ENCODE assay signal across 24 cellular contexts in the genomic region with DNA sequence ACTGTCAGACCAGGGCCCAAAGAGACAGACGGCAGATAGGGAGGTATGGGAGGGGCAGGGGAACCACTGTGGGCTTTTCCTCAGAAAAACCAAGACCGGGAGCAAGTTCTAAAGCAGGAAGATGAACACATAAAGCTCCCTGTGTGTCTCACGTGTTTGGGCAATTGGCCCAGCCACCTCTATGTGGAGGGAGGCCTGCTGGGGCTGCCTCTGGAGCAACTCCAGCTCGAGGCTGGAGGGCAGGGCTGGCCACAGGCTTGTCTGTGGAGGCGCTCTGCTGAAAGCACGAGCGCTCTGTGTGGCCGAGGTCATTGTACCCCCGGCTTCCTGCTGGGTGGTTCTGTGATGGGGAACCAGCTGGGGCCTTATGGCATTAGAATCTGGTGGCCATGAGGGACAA. TPM values are rescaled to one million over a fixed set of nuclear protein-coding genes. Genes with fewer than 3 reads are reported as not detected.
A peak's percentile ranks its signal among the peaks of the same experiment; 100 is the strongest.
DNase-seq lines count a peak whose midpoint lies in the region; ATAC-seq and TF ChIP-seq lines count a peak whose summit lies in the region.
"Had no signal": no experiment of that assay in that cellular context is flagged by ENCODE, and none has a peak within 500 bp of the region (broad histone marks: within the 10 kb centered on the region; RNA-seq: fewer than 3 reads in every experiment).

No MANE protein-coding gene starts in this region.

- H3K27me3 Mint-ChIP-seq in T-helper 1 cell treated with Interleukin-12 subunit alpha and Interleukin-12 subunit beta and Interleukin-4 antibody, amounts not matched to agents 30 μg/mL and 1 μg/mL, for 36 hours (ENCODE audit: low read depth): no peaks in the 10 kb centered on the region
- H3K27me3 Mint-ChIP-seq in T-cell: no peaks in the 10 kb centered on the region
- H3K27me3 Mint-ChIP-seq: activated CD4-positive, alpha-beta memory T cell treated with anti-CD3 and anti-CD28 coated beads for 36 hours; activated naive CD8-positive, alpha-beta T cell treated with anti-CD3 and anti-CD28 coated beads, Interleukin-2, amount 50 U/mL, for 24 hours; stimulated activated naive CD8-positive, alpha-beta T cell treated with anti-CD3 and anti-CD28 coated beads, Interleukin-15, amount 100 ng/mL, for 72 hours; type B pancreatic cell had no signal

- WGBS in sigmoid colon, 2 donors: 84 to 94% methylated on average over 9 of the region's 9 CpGs

- POLR2A ChIA-PET in T-cell (lab: Charles Lee): interaction anchor here in 1 of 2 donors (0.6 kb wide), 1 partner anchor 364 kb away, joined by 3 read pairs; no protein-coding TSS in a partner anchor

- peaks cover 45% of the 10 kb centered on the region for H3K36me3 Mint-ChIP-seq in T-helper 1 cell treated with Interleukin-12 subunit alpha and Interleukin-12 subunit beta and Interleukin-4 antibody, amounts not matched to agents 30 μg/mL and 1 μg/mL, for 36 hours (ENCODE audit: low read depth)
- peaks cover 62% of the 10 kb centered on the region for H3K36me3 Mint-ChIP-seq in T-cell

- H3K4me3 ChIP-seq in fibroblast of mammary gland (ENCODE audit: control insufficient read depth, low read depth, low read length) (no peak overlapping the region), sigmoid colon (no peak overlapping the region)
- H3K4me3 ChIP-seq: lung, ovary had no signal

- H3K27ac ChIP-seq in sigmoid colon: no peak overlapping the region
- H3K27ac ChIP-seq: 22Rv1, ovary had no signal

- no peaks in the 10 kb centered on the region for H3K4me1 ChIP-seq in sigmoid colon

- peaks cover 16% of the 10 kb centered on the region for H3K9me3 Mint-ChIP-seq in T-helper 1 cell treated with Interleukin-12 subunit alpha and Interleukin-12 subunit beta and Interleukin-4 antibody, amounts not matched to agents 30 μg/mL and 1 μg/mL, for 36 hours
- peaks cover 12 to 22% (median 15%) of the 10 kb centered on the region in 3 donors for H3K9me3 Mint-ChIP-seq in T-cell

- TF ChIP-seq POLR2A in sigmoid colon (IDR thresholded peaks at IDR 0.05): no peak

- no peak for TF ChIP-seq CTCF in fibroblast of mammary gland (conservative IDR thresholded peaks at IDR 0.05; ENCODE audit: control insufficient read depth, insufficient read depth, low read depth, low read length)
- TF ChIP-seq CTCF in sigmoid colon (IDR thresholded peaks at IDR 0.05): no peak

- peaks cover 26 to 80% (median 45%) of the 10 kb centered on the region in 4 donors for H3K36me3 ChIP-seq in sigmoid colon
- H3K36me3 ChIP-seq: ovary had no signal

- no peak overlapping the region for H3K4me3 Mint-ChIP-seq in T-helper 1 cell treated with Interleukin-12 subunit alpha and Interleukin-12 subunit beta and Interleukin-4 antibody, amounts not matched to agents 30 μg/mL and 1 μg/mL, for 36 hours
- H3K4me3 Mint-ChIP-seq in T-cell: no peak overlapping the region
- H3K4me3 Mint-ChIP-seq: activated CD4-positive, alpha-beta memory T cell treated with anti-CD3 and anti-CD28 coated beads for 36 hours; activated naive CD8-positive, alpha-beta T cell treated with anti-CD3 and anti-CD28 coated beads, Interleukin-2, amount 50 U/mL, for 24 hours; activated T-cell treated with anti-CD3 and anti-CD28 coated beads, Interleukin-2, amount 50 U/mL, for 72 hours; stimulated activated naive CD8-positive, alpha-beta T cell treated with anti-CD3 and anti-CD28 coated beads, Interleukin-15, amount 100 ng/mL, for 72 hours; type B pancreatic cell had no signal

- H3K9me3 ChIP-seq in sigmoid colon: no peaks in the 10 kb centered on the region

- peak overlapping the region; percentile 68 for H3K27ac Mint-ChIP-seq in T-helper 1 cell treated with Interleukin-12 subunit alpha and Interleukin-12 subunit beta and Interleukin-4 antibody, amounts not matched to agents 30 μg/mL and 1 μg/mL, for 36 hours
- H3K27ac Mint-ChIP-seq in T-cell: peak overlapping the region; percentile 16 to 74
- H3K27ac Mint-ChIP-seq: activated CD4-positive, alpha-beta memory T cell treated with anti-CD3 and anti-CD28 coated beads for 36 hours; activated naive CD8-positive, alpha-beta T cell treated with anti-CD3 and anti-CD28 coated beads, Interleukin-2, amount 50 U/mL, for 24 hours; stimulated activated naive CD8-positive, alpha-beta T cell treated with anti-CD3 and anti-CD28 coated beads, Interleukin-15, amount 100 ng/mL, for 72 hours; type B pancreatic cell had no signal

- no peak for TF ChIP-seq EP300 in sigmoid colon (IDR thresholded peaks at IDR 0.05)

- H3K4me1 Mint-ChIP-seq in T-helper 1 cell treated with Interleukin-12 subunit alpha and Interleukin-12 subunit beta and Interleukin-4 antibody, amounts not matched to agents 30 μg/mL and 1 μg/mL, for 36 hours (ENCODE audit: low read depth): peaks cover 27% of the 10 kb centered on the region
- H3K4me1 Mint-ChIP-seq in T-cell: peaks cover 19 to 33% (median 28%) of the 10 kb centered on the region in 3 donors

- CTCF ChIA-PET in T-cell (lab: Charles Lee): interaction anchor here in 1 of 2 donors (0.5 kb wide), 1 partner anchor 1435 kb away, joined by 3 read pairs; no protein-coding TSS in a partner anchor

- H3K27me3 ChIP-seq in sigmoid colon: no peaks in the 10 kb centered on the region
- H3K27me3 ChIP-seq: ovary had no signal

- ATAC-seq in T-cell (replicated peaks in 1 of 4) (no peak), GM18502 (IDR thresholded peaks at IDR 0.05; ENCODE audit: poor library complexity, unreplicated experiment) (no peak)
- ATAC-seq: activated naive CD8-positive, alpha-beta T cell treated with anti-CD3 and anti-CD28 coated beads, Interleukin-2, amount 50 U/mL, for 24 hours; activated T-cell treated with anti-CD3 and anti-CD28 coated beads, Interleukin-2, amount 50 U/mL, for 72 hours; HCT116; HepG2; stimulated activated naive CD8-positive, alpha-beta T cell treated with anti-CD3 and anti-CD28 coated beads, Interleukin-15, amount 100 ng/mL, for 72 hours had no signal

- DNase-seq in T-helper 1 cell (no peak), T-cell (no peak), fibroblast of mammary gland (ENCODE audit: low read depth) (peak; percentile 7), sigmoid colon (peak; percentile 15), T1000 (lab: John Stamatoyannopoulos, UW) (no peak), GM03348 (ENCODE audit: low spot score) (no peak)
- DNase-seq: activated CD4-positive, alpha-beta memory T cell treated with anti-CD3 and anti-CD28 coated beads for 36 hours; activated naive CD8-positive, alpha-beta T cell treated with anti-CD3 and anti-CD28 coated beads, Interleukin-2, amount 50 U/mL, for 24 hours; activated T-cell treated with anti-CD3 and anti-CD28 coated beads, Interleukin-2, amount 50 U/mL, for 72 hours; DMS153; effector memory CD4-positive, alpha-beta T cell; NCI-H1417 treated with DMSO at 0.1 percent for 48 hours; NCI-H2171; stimulated activated CD4-positive, alpha-beta T cell treated with anti-CD3 and anti-CD28 coated beads, Interleukin-1b, Interleukin-23, amount 100 ng/mL, for 48 hours; stimulated activated naive CD8-positive, alpha-beta T cell treated with anti-CD3 and anti-CD28 coated beads, Interleukin-15, amount 100 ng/mL, for 72 hours; SW 1271 had no signal

- intact Hi-C loops in sigmoid colon (cut with DNase I): loop anchor here (10.0 kb wide), 1 partner anchor 217 kb away; no protein-coding TSS in a partner anchor

RNA-seq across cellular contexts. Expression of a gene that starts 36.4 kb away (rescaled TPM):
- total RNA-seq in T-cell (10 to 100 TPM; 26.4 to 39.9 (median 36.9) TPM), sigmoid colon (10 to 100 TPM; 42.1 to 90.8 (median 74.7) TPM)
- polyA plus RNA-seq in sigmoid colon: 10 to 100 TPM; 17.4 to 42.1 (median 17.6) TPM

RNA-seq across cellular contexts. Expression of a gene that starts 53.1 kb away (rescaled TPM):
- total RNA-seq in T-cell (10 to 100 TPM; 25.0 to 41.6 (median 31.0) TPM), sigmoid colon (10 to 100 TPM; 21.6 to 26.6 (median 22.5) TPM)
- 1 to 10 TPM in 2 of 3 donors, under 1 TPM in 1; 0.60 to 6.5 (median 1.6) TPM for polyA plus RNA-seq in sigmoid colon

Comparison
In these comparisons a context has a peak if more than half of its experiments do, and no peak if none do; other contexts are left out.
1. DNase-seq: peak in fibroblast of mammary gland (single experiment) and sigmoid colon (single experiment); none in T-helper 1 cell (0 of 5), T-cell (0 of 34), T1000 (single experiment) and GM03348 (single experiment).